ENCODE assay signal across 2 cellular contexts in the genomic region with DNA sequence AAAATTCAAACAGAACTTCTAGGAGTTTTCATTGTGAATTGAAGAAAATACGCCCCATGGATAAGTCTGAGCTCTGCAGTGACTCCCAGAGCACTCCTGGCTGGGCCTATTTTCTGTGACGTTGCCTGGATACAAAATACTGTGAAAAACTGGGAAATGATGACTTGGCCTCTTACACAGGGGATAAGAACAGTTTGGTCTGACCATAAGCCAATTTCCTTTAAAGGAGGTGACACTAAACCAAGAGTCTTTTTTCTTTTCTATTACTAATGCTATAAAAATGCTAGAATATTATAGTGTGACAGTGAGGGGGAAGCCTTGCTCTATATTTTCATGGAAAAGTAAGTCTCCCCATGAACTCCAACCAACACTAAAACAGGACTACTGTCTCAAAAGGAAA.
TF ChIP-seq lines count a peak whose summit lies in the region.

No MANE protein-coding gene starts in this region.

TF ChIP-seq in A549, 52 proteins besides CTCF, POLR2A, EP300 and RAD21:
- peak; percentile 84 for TF ChIP-seq HOXA7 (CRISPR knock-in tag; IDR thresholded peaks at IDR 0.05)
- no peak for TF ChIP-seq HDAC2 (IDR thresholded peaks at IDR 0.05)
- TF ChIP-seq HOXB13 (CRISPR knock-in tag; IDR thresholded peaks at IDR 0.05; ENCODE audit: low read depth), result no peak
- 0 out of 2 replicates have a peak, but pooled peaks have one; percentile 73 for TF ChIP-seq EHF (CRISPR knock-in tag; IDR thresholded peaks at IDR 0.05)
- TF ChIP-seq, protein P1, sequence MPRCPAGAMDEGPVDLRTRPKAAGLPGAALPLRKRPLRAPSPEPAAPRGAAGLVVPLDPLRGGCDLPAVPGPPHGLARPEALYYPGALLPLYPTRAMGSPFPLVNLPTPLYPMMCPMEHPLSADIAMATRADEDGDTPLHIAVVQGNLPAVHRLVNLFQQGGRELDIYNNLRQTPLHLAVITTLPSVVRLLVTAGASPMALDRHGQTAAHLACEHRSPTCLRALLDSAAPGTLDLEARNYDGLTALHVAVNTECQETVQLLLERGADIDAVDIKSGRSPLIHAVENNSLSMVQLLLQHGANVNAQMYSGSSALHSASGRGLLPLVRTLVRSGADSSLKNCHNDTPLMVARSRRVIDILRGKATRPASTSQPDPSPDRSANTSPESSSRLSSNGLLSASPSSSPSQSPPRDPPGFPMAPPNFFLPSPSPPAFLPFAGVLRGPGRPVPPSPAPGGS (IDR thresholded peaks at IDR 0.05), result no peak
- peak; percentile 88; the same call in 1 of the 2 replicates for TF ChIP-seq TFCP2L1 (CRISPR knock-in tag; IDR thresholded peaks at IDR 0.05)
- no peak for TF ChIP-seq POLR2AphosphoS2 (conservative IDR thresholded peaks at IDR 0.05; ENCODE audit: low read length)
- TF ChIP-seq ZNF302 (CRISPR knock-in tag; IDR thresholded peaks at IDR 0.05), result no peak
- TF ChIP-seq EHMT2 (IDR thresholded peaks at IDR 0.05; ENCODE audit: low read depth), result no peak
- TF ChIP-seq TP53 (CRISPR knock-in tag; IDR thresholded peaks at IDR 0.05), result 0 out of 2 replicates have a peak, but pooled peaks have one; percentile 55
- TF ChIP-seq NR3C1 (IDR thresholded peaks at IDR 0.05), result no peak
- TF ChIP-seq HOXB5 (CRISPR knock-in tag; IDR thresholded peaks at IDR 0.05), result no peak
- TF ChIP-seq CBX8 (IDR thresholded peaks at IDR 0.05), result no peak
- TF ChIP-seq RARB (CRISPR knock-in tag; IDR thresholded peaks at IDR 0.05), result no peak; the same call in 1 of the 2 replicates
- TF ChIP-seq MAFK (IDR thresholded peaks at IDR 0.05; ENCODE audit: partially characterized antibody), result no peak
- no peak for TF ChIP-seq RFX5 (IDR thresholded peaks at IDR 0.05)
- TF ChIP-seq FOSB (CRISPR knock-in tag; IDR thresholded peaks at IDR 0.05), result no peak
- TF ChIP-seq FOSL2 (IDR thresholded peaks at IDR 0.05), result no peak
- no peak for TF ChIP-seq FOSL2 (CRISPR knock-in tag; IDR thresholded peaks at IDR 0.05)
- no peak for TF ChIP-seq RCOR1 (IDR thresholded peaks at IDR 0.05; ENCODE audit: low read depth, low read length)
- no peak for TF ChIP-seq CHD2 (IDR thresholded peaks at IDR 0.05; ENCODE audit: low read length, partially characterized antibody)
- no peak for TF ChIP-seq ZC3H11A (IDR thresholded peaks at IDR 0.05)
- TF ChIP-seq, protein P2, sequence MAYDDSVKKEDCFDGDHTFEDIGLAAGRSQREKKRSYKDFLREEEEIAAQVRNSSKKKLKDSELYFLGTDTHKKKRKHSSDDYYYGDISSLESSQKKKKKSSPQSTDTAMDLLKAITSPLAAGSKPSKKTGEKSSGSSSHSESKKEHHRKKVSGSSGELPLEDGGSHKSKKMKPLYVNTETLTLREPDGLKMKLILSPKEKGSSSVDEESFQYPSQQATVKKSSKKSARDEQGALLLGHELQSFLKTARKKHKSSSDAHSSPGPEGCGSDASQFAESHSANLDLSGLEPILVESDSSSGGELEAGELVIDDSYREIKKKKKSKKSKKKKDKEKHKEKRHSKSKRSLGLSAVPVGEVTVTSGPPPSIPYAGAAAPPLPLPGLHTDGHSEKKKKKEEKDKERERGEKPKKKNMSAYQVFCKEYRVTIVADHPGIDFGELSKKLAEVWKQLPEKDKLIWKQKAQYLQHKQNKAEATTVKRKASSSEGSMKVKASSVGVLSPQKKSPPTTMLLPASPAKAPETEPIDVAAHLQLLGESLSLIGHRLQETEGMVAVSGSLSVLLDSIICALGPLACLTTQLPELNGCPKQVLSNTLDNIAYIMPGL (CRISPR knock-in tag; IDR thresholded peaks at IDR 0.05; ENCODE audit: borderline replicate concordance), result 0 out of 2 replicates have a peak, but pooled peaks have one; percentile 59

TF ChIP-seq in endothelial cell of umbilical vein, 7 proteins besides CTCF, POLR2A, EP300 and RAD21:
- peak; percentile 59 for TF ChIP-seq JUN (IDR thresholded peaks at IDR 0.05; ENCODE audit: borderline replicate concordance, insufficient read depth, insufficient read length, low read depth)
- peak; percentile 31 for TF ChIP-seq FOS (IDR thresholded peaks at IDR 0.05; ENCODE audit: borderline replicate concordance, insufficient read depth, low read length)
- TF ChIP-seq, protein P3, sequence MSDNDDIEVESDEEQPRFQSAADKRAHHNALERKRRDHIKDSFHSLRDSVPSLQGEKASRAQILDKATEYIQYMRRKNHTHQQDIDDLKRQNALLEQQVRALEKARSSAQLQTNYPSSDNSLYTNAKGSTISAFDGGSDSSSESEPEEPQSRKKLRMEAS (IDR thresholded peaks at IDR 0.05; ENCODE audit: insufficient read depth, insufficient read length), result no peak
TF ChIP-seq in endothelial cell of umbilical vein: peak in this region for 2.
